ENCODE assay signal across 1 cellular context in the genomic region with DNA sequence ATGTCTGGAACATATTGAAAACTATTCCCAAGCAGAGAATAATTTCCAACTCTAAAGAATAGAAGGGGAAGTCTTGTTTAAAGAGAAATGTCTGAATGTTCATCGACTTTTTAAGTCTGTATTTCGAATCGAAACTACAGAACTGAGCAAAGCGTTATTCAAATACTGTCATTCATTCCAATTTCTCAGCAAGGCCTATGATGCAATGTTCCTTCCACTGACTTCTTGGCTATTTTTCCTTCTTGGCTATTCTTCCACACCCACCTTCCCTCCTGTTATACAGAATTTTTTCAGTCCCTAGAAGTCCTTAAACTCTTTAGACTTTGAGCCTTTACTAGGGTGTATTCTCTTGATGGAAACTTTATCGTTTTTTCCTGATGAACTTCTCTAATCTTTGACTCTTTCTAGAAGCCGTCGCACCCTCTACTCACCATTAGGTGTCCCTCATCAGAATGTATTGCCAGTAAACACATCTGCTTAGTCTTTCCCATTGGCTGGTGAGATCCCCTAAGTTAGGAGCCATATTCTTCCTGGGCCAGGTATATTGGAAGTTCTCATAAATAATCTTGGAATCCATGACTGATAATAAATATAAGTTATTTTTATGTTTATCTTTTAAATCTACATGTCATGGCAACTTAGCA.
TF ChIP-seq lines count a peak whose summit lies in the region.

No MANE protein-coding gene starts in this region.

TF ChIP-seq in K562, 482 proteins besides CTCF, POLR2A, EP300 and RAD21 (continued from another document):
- TF ChIP-seq ZNF592 (IDR thresholded peaks at IDR 0.05) (0 out of 2 replicates have a peak, but pooled peaks have one; percentile 48), ZNF512 (tag; IDR thresholded peaks at IDR 0.05) (peak; percentile 33; the same call in 1 of the 2 replicates), SAFB2 (IDR thresholded peaks at IDR 0.05; ENCODE audit: borderline replicate concordance, low read depth, low read length, severe bottlenecking) (no peak), HMGN3 (IDR thresholded peaks at IDR 0.05; ENCODE audit: borderline replicate concordance, extremely low read depth, insufficient read length, low read depth, low read length) (no peak), RFX5 (IDR thresholded peaks at IDR 0.05; ENCODE audit: low read depth, low read length) (no peak), MTA3 (IDR thresholded peaks at IDR 0.05; ENCODE audit: borderline replicate concordance) (no peak), IRF9 (tag; IDR thresholded peaks at IDR 0.05) (0 out of 2 replicates have a peak, but pooled peaks have one; percentile 47), NR2F6 (CRISPR knock-in tag; IDR thresholded peaks at IDR 0.05) (no peak), TAL1 (IDR thresholded peaks at IDR 0.05) (no peak), MEF2A (IDR thresholded peaks at IDR 0.05; ENCODE audit: control insufficient read depth, low read depth, low read length) (no peak), CEBPG (CRISPR knock-in tag; IDR thresholded peaks at IDR 0.05) (0 out of 2 replicates have a peak, but pooled peaks have one; percentile 16), CEBPG (tag; conservative IDR thresholded peaks at IDR 0.05 in 1 of 2, IDR thresholded peaks at IDR 0.05 in 1 of 2) (peak; percentile 70 to 88), CXXC5 (CRISPR knock-in tag; IDR thresholded peaks at IDR 0.05) (peak; percentile 18; the same call in 1 of the 2 replicates), CEBPB (tag; IDR thresholded peaks at IDR 0.05) (peak; percentile 87), CBX8 (IDR thresholded peaks at IDR 0.05; ENCODE audit: borderline replicate concordance, extremely low read depth, low read depth, low read length, poor library complexity, severe bottlenecking) (no peak), MYBL2 (IDR thresholded peaks at IDR 0.05; ENCODE audit: low read depth) (0 out of 2 replicates have a peak, but pooled peaks have one; percentile 5), MYBL2 (CRISPR knock-in tag; IDR thresholded peaks at IDR 0.05; ENCODE audit: borderline replicate concordance) (no peak)
- TF ChIP-seq, protein P1, sequence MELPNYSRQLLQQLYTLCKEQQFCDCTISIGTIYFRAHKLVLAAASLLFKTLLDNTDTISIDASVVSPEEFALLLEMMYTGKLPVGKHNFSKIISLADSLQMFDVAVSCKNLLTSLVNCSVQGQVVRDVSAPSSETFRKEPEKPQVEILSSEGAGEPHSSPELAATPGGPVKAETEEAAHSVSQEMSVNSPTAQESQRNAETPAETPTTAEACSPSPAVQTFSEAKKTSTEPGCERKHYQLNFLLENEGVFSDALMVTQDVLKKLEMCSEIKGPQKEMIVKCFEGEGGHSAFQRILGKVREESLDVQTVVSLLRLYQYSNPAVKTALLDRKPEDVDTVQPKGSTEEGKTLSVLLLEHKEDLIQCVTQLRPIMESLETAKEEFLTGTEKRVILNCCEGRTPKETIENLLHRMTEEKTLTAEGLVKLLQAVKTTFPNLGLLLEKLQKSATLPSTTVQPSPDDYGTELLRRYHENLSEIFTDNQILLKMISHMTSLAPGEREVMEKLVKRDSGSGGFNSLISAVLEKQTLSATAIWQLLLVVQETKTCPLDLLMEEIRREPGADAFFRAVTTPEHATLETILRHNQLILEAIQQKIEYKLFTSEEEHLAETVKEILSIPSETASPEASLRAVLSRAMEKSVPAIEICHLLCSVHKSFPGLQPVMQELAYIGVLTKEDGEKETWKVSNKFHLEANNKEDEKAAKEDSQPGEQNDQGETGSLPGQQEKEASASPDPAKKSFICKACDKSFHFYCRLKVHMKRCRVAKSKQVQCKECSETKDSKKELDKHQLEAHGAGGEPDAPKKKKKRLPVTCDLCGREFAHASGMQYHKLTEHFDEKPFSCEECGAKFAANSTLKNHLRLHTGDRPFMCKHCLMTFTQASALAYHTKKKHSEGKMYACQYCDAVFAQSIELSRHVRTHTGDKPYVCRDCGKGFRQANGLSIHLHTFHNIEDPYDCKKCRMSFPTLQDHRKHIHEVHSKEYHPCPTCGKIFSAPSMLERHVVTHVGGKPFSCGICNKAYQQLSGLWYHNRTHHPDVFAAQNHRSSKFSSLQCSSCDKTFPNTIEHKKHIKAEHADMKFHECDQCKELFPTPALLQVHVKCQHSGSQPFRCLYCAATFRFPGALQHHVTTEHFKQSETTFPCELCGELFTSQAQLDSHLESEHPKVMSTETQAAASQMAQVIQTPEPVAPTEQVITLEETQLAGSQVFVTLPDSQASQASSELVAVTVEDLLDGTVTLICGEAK (IDR thresholded peaks at IDR 0.05): 0 out of 2 replicates have a peak, but pooled peaks have one; percentile 25
- TF ChIP-seq, protein P1 (CRISPR knock-in tag; IDR thresholded peaks at IDR 0.05): no peak
- TF ChIP-seq, protein P2, sequence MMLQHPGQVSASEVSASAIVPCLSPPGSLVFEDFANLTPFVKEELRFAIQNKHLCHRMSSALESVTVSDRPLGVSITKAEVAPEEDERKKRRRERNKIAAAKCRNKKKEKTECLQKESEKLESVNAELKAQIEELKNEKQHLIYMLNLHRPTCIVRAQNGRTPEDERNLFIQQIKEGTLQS (IDR thresholded peaks at IDR 0.05): peak; percentile 83
- TF ChIP-seq, protein P2 (CRISPR knock-in tag; conservative IDR thresholded peaks at IDR 0.05): no peak
